ENCODE assay signal across 14 cellular contexts in genomic region chr1:47575855-47576757, GRCh38.
A peak's percentile ranks its signal among the peaks of the same experiment; 100 is the strongest.
DNase-seq lines count a peak whose midpoint lies in the region; ATAC-seq, FAIRE-seq and TF ChIP-seq lines count a peak whose summit lies in the region.
"Had no signal": no experiment of that assay in that cellular context is flagged by ENCODE, and none has a peak within 500 bp of the region (broad histone marks: within the 10 kb centered on the region; RNA-seq: fewer than 3 reads in every experiment).

No MANE protein-coding gene starts in this region.

- CTCF ChIA-PET in AG04449 (lab: Yijun Ruan, JAX), result interaction anchor here (0.9 to 1.8 kb wide), 4 partner anchors 140 to 150 kb away, joined by 3 to 6 read pairs (median 4); no protein-coding TSS in a partner anchor

- no peak overlapping the region for H3K27ac ChIP-seq in keratinocyte (ENCODE audit: control insufficient read depth, insufficient read depth, low read length)
- no peak overlapping the region for H3K27ac ChIP-seq in effector memory CD4-positive, alpha-beta T cell (ENCODE audit: insufficient read depth, low read length, poor library complexity, severe bottlenecking)
- H3K27ac ChIP-seq: pancreas had no signal

- no peaks in the 10 kb centered on the region for H3K27me3 ChIP-seq in keratinocyte (ENCODE audit: control insufficient read depth, extremely low read depth, insufficient read depth, low read length)
- H3K27me3 ChIP-seq in effector memory CD4-positive, alpha-beta T cell (replicated peaks; ENCODE audit: control insufficient read depth, insufficient read depth, low read length, poor library complexity, severe bottlenecking), result peaks cover 4% of the 10 kb centered on the region
- H3K27me3 ChIP-seq: pancreas had no signal

- dilution Hi-C loops in keratinocyte (cut with MboI; ENCODE audit: extremely low pct_ligation_motif_present, low sequenced_read_pairs), result no loop called here

- no peaks in the 10 kb centered on the region for H3K9me3 ChIP-seq in keratinocyte (ENCODE audit: control insufficient read depth, low read depth, low read length)
- no peaks in the 10 kb centered on the region for H3K9me3 ChIP-seq in effector memory CD4-positive, alpha-beta T cell (ENCODE audit: control insufficient read depth, low read length)
- H3K9me3 ChIP-seq: pancreas had no signal

- H4K20me1 ChIP-seq in keratinocyte (ENCODE audit: control insufficient read depth, extremely low read depth, insufficient read depth, low read length), result no peaks in the 10 kb centered on the region

- no peaks in the 10 kb centered on the region for H3K4me1 ChIP-seq in keratinocyte (ENCODE audit: control insufficient read depth, extremely low read depth, insufficient read depth, low read length)
- H3K4me1 ChIP-seq in effector memory CD4-positive, alpha-beta T cell (ENCODE audit: control insufficient read depth, insufficient read depth, low read length, poor library complexity, severe bottlenecking), result no peaks in the 10 kb centered on the region
- H3K4me1 ChIP-seq: pancreas had no signal

- no peak overlapping the region for H3K9ac ChIP-seq in keratinocyte (ENCODE audit: control insufficient read depth, extremely low read depth, insufficient read depth, low read length)

- H3K36me3 ChIP-seq in keratinocyte (ENCODE audit: control insufficient read depth in 2 of 2, extremely low read depth in 1 of 2, insufficient read depth in 2 of 2, low read length in 2 of 2), result no peaks in the 10 kb centered on the region
- no peaks in the 10 kb centered on the region for H3K36me3 ChIP-seq in effector memory CD4-positive, alpha-beta T cell (ENCODE audit: control insufficient read depth, insufficient read depth, low read length)
- H3K36me3 ChIP-seq: pancreas had no signal

- POLR2A ChIA-PET in AG04449 (lab: Yijun Ruan, JAX), result no interaction called here

- no peaks in the 10 kb centered on the region for H3K79me2 ChIP-seq in keratinocyte (ENCODE audit: control insufficient read depth, insufficient read depth, low read length)

- H3K4me2 ChIP-seq in keratinocyte (ENCODE audit: control insufficient read depth, extremely low read depth, insufficient read depth, low read depth, low read length), result no peak overlapping the region

- peak; percentile 34 for FAIRE-seq in keratinocyte (lab: Jason Lieb, UNC)
- FAIRE-seq: pancreas had no signal

- H3K9me1 ChIP-seq in keratinocyte (ENCODE audit: control insufficient read depth, extremely low read depth, insufficient read depth, low read length), result no peaks in the 10 kb centered on the region

- no peak overlapping the region for H2AFZ ChIP-seq in keratinocyte (ENCODE audit: control insufficient read depth, low read length)

- DNase-seq in AG04449 (ENCODE audit: low read depth, low spot score) (peak; percentile 58), HT1080 (ENCODE audit: low read depth) (peak; percentile 76), amniotic stem cell (lab: John Stamatoyannopoulos, UW) (peak; percentile 28), keratinocyte (ENCODE audit: low read depth, low spot score) (no peak), NCI-H2107 treated with DMSO at 0.1 percent for 48 hours (lab: John Stamatoyannopoulos, UW; ENCODE audit: unreplicated experiment) (no peak)
- no peak for DNase-seq in effector memory CD4-positive, alpha-beta T cell
- DNase-seq: activated naive CD8-positive, alpha-beta T cell treated with anti-CD3 and anti-CD28 coated beads, Interleukin-2, amount 50 U/mL, for 24 hours; dermis blood vessel endothelial cell; DMS53; NCI-H446 treated with DMSO at 0.1 percent for 48 hours; pancreas; SW 1271 had no signal

- TF ChIP-seq CTCF in AG04449 (IDR thresholded peaks at IDR 0.05; ENCODE audit: insufficient read depth, low read length, missing control alignments) (no peak), keratinocyte (optimal IDR thresholded peaks at IDR 0.05 in 1 of 3, IDR thresholded peaks at IDR 0.05 in 1 of 3, conservative IDR thresholded peaks at IDR 0.05 in 1 of 3; ENCODE audit: extremely low read depth in 1 of 3, insufficient read depth in 2 of 3, low read length in 3 of 3) (no peak)

- ATAC-seq in HG03521 (IDR thresholded peaks at IDR 0.05; ENCODE audit: unreplicated experiment) (no peak), HG03460 (IDR thresholded peaks at IDR 0.05; ENCODE audit: unreplicated experiment) (no peak)
- ATAC-seq: activated naive CD8-positive, alpha-beta T cell treated with anti-CD3 and anti-CD28 coated beads, Interleukin-2, amount 50 U/mL, for 24 hours; pancreas had no signal

- H3K4me3 ChIP-seq in AG04449 (ENCODE audit: low read depth, low read length) (no peak overlapping the region), keratinocyte (ENCODE audit: control insufficient read depth in 2 of 3, extremely low read depth in 1 of 3, insufficient read depth in 2 of 3, low read depth in 1 of 3, low read length in 3 of 3) (no peak overlapping the region)
- no peak overlapping the region for H3K4me3 ChIP-seq in effector memory CD4-positive, alpha-beta T cell (ENCODE audit: insufficient read depth, low read depth, low read length, poor library complexity, severe bottlenecking)
- H3K4me3 ChIP-seq: pancreas had no signal

Comparison
In these comparisons a context has a peak if more than half of its experiments do, and no peak if none do; other contexts are left out.
1. DNase-seq: peak in AG04449 (single experiment), HT1080 (single experiment) and amniotic stem cell (single experiment); none in keratinocyte (single experiment), NCI-H2107 treated with DMSO at 0.1 percent for 48 hours (single experiment) and effector memory CD4-positive, alpha-beta T cell (0 of 3).